In genomic region chr1:229585338-229585737, GRCh38 we compare ENCODE assay signal across 16 cellular contexts. TPM values are rescaled to one million over a fixed set of nuclear protein-coding genes. Genes with fewer than 3 reads are reported as not detected.
DNase-seq lines count a peak whose midpoint lies in the region; ATAC-seq and TF ChIP-seq lines count a peak whose summit lies in the region.
"Had no signal": no experiment of that assay in that cellular context is flagged by ENCODE, and none has a peak within 500 bp of the region (broad histone marks: within the 10 kb centered on the region; RNA-seq: fewer than 3 reads in every experiment).

No MANE protein-coding gene starts in this region.

- 61% methylated on average over 2 of the region's 2 CpGs for WGBS in prostate gland

- no peaks in the 10 kb centered on the region for H3K4me1 ChIP-seq in prostate gland (replicated peaks)
- H3K4me1 ChIP-seq: HAP-1 had no signal

- H3K27ac Mint-ChIP-seq in T-helper 1 cell treated with Interleukin-12 subunit alpha and Interleukin-12 subunit beta and Interleukin-4 antibody, amounts not matched to agents 30 μg/mL and 1 μg/mL, for 36 hours: peak overlapping the region; percentile 59
- H3K27ac Mint-ChIP-seq: CD4-positive, CD25-positive, alpha-beta regulatory T cell; HFFc6 had no signal

- no peak for DNase-seq in T-helper 1 cell
- peak; percentile 5 to 7 for DNase-seq in Kasumi-1 (lab: John Stamatoyannopoulos, UW)
- peak; percentile 15 for DNase-seq in fibroblast of pulmonary artery (ENCODE audit: low read depth)
- no peak for DNase-seq in prostate gland (ENCODE audit: low spot score)
- DNase-seq in GM13977 (ENCODE audit: low spot score): no peak
- DNase-seq: 8988T; ACHN; CD4-positive, CD25-positive, alpha-beta regulatory T cell; DMS53; GF-D8; GOT3; HFFc6 had no signal

- no peaks in the 10 kb centered on the region for H3K9me3 ChIP-seq in prostate gland
- H3K9me3 ChIP-seq: BLaER1 treated with 17β-estradiol and CSF1 and Interleukin-3, amounts not matched to agents 10 nM and 100 nM; HAP-1 had no signal

- no peaks in the 10 kb centered on the region for H3K9me3 Mint-ChIP-seq in T-helper 1 cell treated with Interleukin-12 subunit alpha and Interleukin-12 subunit beta and Interleukin-4 antibody, amounts not matched to agents 30 μg/mL and 1 μg/mL, for 36 hours
- H3K9me3 Mint-ChIP-seq: CD4-positive, CD25-positive, alpha-beta regulatory T cell; HFFc6 had no signal

- no peaks in the 10 kb centered on the region for H3K4me1 Mint-ChIP-seq in T-helper 1 cell treated with Interleukin-12 subunit alpha and Interleukin-12 subunit beta and Interleukin-4 antibody, amounts not matched to agents 30 μg/mL and 1 μg/mL, for 36 hours (ENCODE audit: low read depth)
- H3K4me1 Mint-ChIP-seq: CD4-positive, CD25-positive, alpha-beta regulatory T cell had no signal

- H3K36me3 Mint-ChIP-seq in T-helper 1 cell treated with Interleukin-12 subunit alpha and Interleukin-12 subunit beta and Interleukin-4 antibody, amounts not matched to agents 30 μg/mL and 1 μg/mL, for 36 hours (ENCODE audit: low read depth): no peaks in the 10 kb centered on the region

- intact Hi-C loops in prostate gland (cut with DNase I): no loop called here

- no peaks in the 10 kb centered on the region for H3K27me3 ChIP-seq in prostate gland (replicated peaks; ENCODE audit: insufficient read depth)
- H3K27me3 ChIP-seq: BLaER1 treated with 17β-estradiol and CSF1 and Interleukin-3, amounts not matched to agents 10 nM and 100 nM had no signal

- no peak overlapping the region for H3K4me3 Mint-ChIP-seq in T-helper 1 cell treated with Interleukin-12 subunit alpha and Interleukin-12 subunit beta and Interleukin-4 antibody, amounts not matched to agents 30 μg/mL and 1 μg/mL, for 36 hours
- H3K4me3 Mint-ChIP-seq: CD4-positive, CD25-positive, alpha-beta regulatory T cell; HFFc6 had no signal

- peaks cover 6% of the 10 kb centered on the region for H3K27me3 Mint-ChIP-seq in T-helper 1 cell treated with Interleukin-12 subunit alpha and Interleukin-12 subunit beta and Interleukin-4 antibody, amounts not matched to agents 30 μg/mL and 1 μg/mL, for 36 hours (ENCODE audit: low read depth)
- H3K27me3 Mint-ChIP-seq: CD4-positive, CD25-positive, alpha-beta regulatory T cell had no signal

- H3K36me3 ChIP-seq in prostate gland: no peaks in the 10 kb centered on the region
- H3K36me3 ChIP-seq: HAP-1 had no signal

- no peak overlapping the region for H3K27ac ChIP-seq in prostate gland
- H3K27ac ChIP-seq: BLaER1 treated with 17β-estradiol and CSF1 and Interleukin-3, amounts not matched to agents 10 nM and 100 nM had no signal

- no peak for TF ChIP-seq CTCF in fibroblast of pulmonary artery (IDR thresholded peaks at IDR 0.05; ENCODE audit: low read length, missing control alignments)
- no peak for TF ChIP-seq CTCF in prostate gland (IDR thresholded peaks at IDR 0.05)
- TF ChIP-seq CTCF in GM13977 (IDR thresholded peaks at IDR 0.05; ENCODE audit: extremely low read depth, insufficient read depth, missing control alignments): no peak

- no peak for TF ChIP-seq POLR2A in prostate gland (IDR thresholded peaks at IDR 0.05)

- ATAC-seq in GM21825 (IDR thresholded peaks at IDR 0.05; ENCODE audit: unreplicated experiment): no peak

- H3K4me3 ChIP-seq in fibroblast of pulmonary artery (replicated peaks; ENCODE audit: low read depth, low read length) (no peak overlapping the region), prostate gland (no peak overlapping the region)
- H3K4me3 ChIP-seq: BLaER1 treated with 17β-estradiol and CSF1 and Interleukin-3, amounts not matched to agents 10 nM and 100 nM; HAP-1 had no signal

- in situ Hi-C loops in GM13977 (cut with MboI; ENCODE audit: low pct_unique_long_range_greater_than_20kb, low sequenced_read_pairs, unreplicated experiment): no loop called here

RNA-seq across cellular contexts. Expression of gene ABCB10, which starts 26.8 kb away (rescaled TPM):
- total RNA-seq in prostate gland: 10 to 100 TPM; 11.0 to 21.9 TPM

RNA-seq across cellular contexts. Expression of gene TAF5L, which starts 40.6 kb away (rescaled TPM):
- 10 to 100 TPM; 14.0 to 17.2 TPM for total RNA-seq in prostate gland

RNA-seq across cellular contexts. Expression of gene URB2, which starts 40.7 kb away (rescaled TPM):
- total RNA-seq in prostate gland: 10 to 100 TPM in 1 of 2 donors, 1 to 10 TPM in 1; 5.6 to 11.9 TPM

Comparison
In these comparisons a context has a peak if more than half of its experiments do, and no peak if none do; other contexts are left out.
1. DNase-seq: peak in Kasumi-1 (2 of 2) and fibroblast of pulmonary artery (single experiment); none in T-helper 1 cell (0 of 5), prostate gland (single experiment) and GM13977 (single experiment).